In genomic region chr16:68590201-68590994, GRCh38 we compare ENCODE assay signal across 8 cellular contexts. TPM values are rescaled to one million over a fixed set of nuclear protein-coding genes. Genes with fewer than 3 reads are reported as not detected.
DNase-seq lines count a peak whose midpoint lies in the region; ATAC-seq, FAIRE-seq and TF ChIP-seq lines count a peak whose summit lies in the region.

No MANE protein-coding gene starts in this region.

- H3K4me2 ChIP-seq in astrocyte (ENCODE audit: low read length): peak overlapping the region; percentile 62

- H3K4me3 Mint-ChIP-seq in astrocyte (ENCODE audit: unreplicated experiment): no peak overlapping the region

- no peak overlapping the region for H3K27ac Mint-ChIP-seq in astrocyte (ENCODE audit: unreplicated experiment)

- ATAC-seq in GM18870 (IDR thresholded peaks at IDR 0.05; ENCODE audit: unreplicated experiment) (no peak), HG03135 (IDR thresholded peaks at IDR 0.05; ENCODE audit: unreplicated experiment) (no peak)

- peak overlapping the region; percentile 83 for H2AFZ ChIP-seq in astrocyte (ENCODE audit: low read depth, low read length)

- H4K20me1 ChIP-seq in astrocyte (ENCODE audit: insufficient read depth, low read length): no peaks in the 10 kb centered on the region

- peaks cover 7% of the 10 kb centered on the region for H3K9me3 Mint-ChIP-seq in astrocyte (ENCODE audit: unreplicated experiment)

- no peak overlapping the region for H3K27ac ChIP-seq in astrocyte (ENCODE audit: low read depth, low read length)

- no peaks in the 10 kb centered on the region for H3K4me1 ChIP-seq in astrocyte (ENCODE audit: insufficient read depth, low read length)

- no peak for FAIRE-seq in astrocyte (lab: Jason Lieb, UNC)

- H3K36me3 ChIP-seq in astrocyte (ENCODE audit: insufficient read depth, low read length): no peaks in the 10 kb centered on the region

- no peaks in the 10 kb centered on the region for H3K4me1 Mint-ChIP-seq in astrocyte (ENCODE audit: low read depth, unreplicated experiment)

- H3K79me2 ChIP-seq in astrocyte (ENCODE audit: insufficient read depth, low read length): no peaks in the 10 kb centered on the region

- H3K9ac ChIP-seq in astrocyte (ENCODE audit: low read length): no peak overlapping the region

- no peaks in the 10 kb centered on the region for H3K36me3 Mint-ChIP-seq in astrocyte (ENCODE audit: low read depth, unreplicated experiment)

- no peaks in the 10 kb centered on the region for H3K27me3 Mint-ChIP-seq in astrocyte (ENCODE audit: low read depth, unreplicated experiment)

- no peaks in the 10 kb centered on the region for H3K9me3 ChIP-seq in astrocyte (ENCODE audit: insufficient read depth, low read depth, low read length)

- H3K27me3 ChIP-seq in astrocyte (ENCODE audit: insufficient read depth, low read length): no peaks in the 10 kb centered on the region

- DNase-seq in Ammon's horn (ENCODE audit: low spot score): peak; percentile 36
- DNase-seq in HT-29 (ENCODE audit: low spot score): peak; percentile 61
- peak; percentile 12 for DNase-seq in T-helper 22 cell (ENCODE audit: low read depth)
- DNase-seq in astrocyte (ENCODE audit: low read depth): peak; percentile 26
- DNase-seq in islet precursor cell: peak; percentile 91
- DNase-seq in stimulated activated CD4-positive, alpha-beta T cell treated with anti-CD3 and anti-CD28 coated beads, Interleukin-4, amount 100 ng/mL, for 24 hours: peak; percentile 61

- H3K4me3 ChIP-seq in astrocyte (ENCODE audit: insufficient read depth, low read depth, low read length): no peak overlapping the region

- TF ChIP-seq CTCF in astrocyte (IDR thresholded peaks at IDR 0.05; ENCODE audit: insufficient read depth, low read depth, low read length): peak; percentile 45

RNA-seq across cellular contexts. Expression of gene ZFP90, which starts 51.3 kb away (rescaled TPM):
- total RNA-seq in HT-29 (2014; rRNA removed; shearing (Covaris generic)): 8.3 and 9.3 TPM in 2 replicates
- 23.4 and 24.0 TPM in 2 replicates for total RNA-seq in astrocyte

RNA-seq across cellular contexts. Expression of gene CDH3, which starts 54.7 kb away (rescaled TPM):
- total RNA-seq in HT-29 (2014; rRNA removed; shearing (Covaris generic)): 2.9 and 4.2 TPM in 2 replicates
- total RNA-seq in astrocyte: 13.2 and 14.1 TPM in 2 replicates

Comparison
In these comparisons a context has a peak if more than half of its experiments do, and no peak if none do; other contexts are left out.
1. DNase-seq: peak in every context shown above with its lines; median percentile 91 in islet precursor cell; 61 in HT-29; 61 in stimulated activated CD4-positive, alpha-beta T cell treated with anti-CD3 and anti-CD28 coated beads, Interleukin-4, amount 100 ng/mL, for 24 hours; 36 in Ammon's horn; 26 in astrocyte; 12 in T-helper 22 cell.